9 cellular contexts compared by ENCODE assay signal in genomic region chr1:24123611-24124010, GRCh38. TPM values are rescaled to one million over a fixed set of nuclear protein-coding genes. Genes with fewer than 3 reads are reported as not detected.
"Had no signal": no experiment of that assay in that cellular context is flagged by ENCODE, and none has a peak within 500 bp of the region (broad histone marks: within the 10 kb centered on the region; RNA-seq: fewer than 3 reads in every experiment).

No MANE protein-coding gene starts in this region.

- ATAC-seq: HCT116, HepG2 had no signal

- H3K9me3 Mint-ChIP-seq: IgD-negative memory B cell had no signal

- DNase-seq: GM23248, GOT3, H7 had no signal

- H3K4me3 ChIP-seq: GM23248, HAP-1 had no signal

- H3K27ac ChIP-seq: GM23248, HL-60 had no signal

- H3K36me3 ChIP-seq: HAP-1 had no signal

- H3K27ac Mint-ChIP-seq: IgD-negative memory B cell had no signal

- H3K9me3 ChIP-seq: HAP-1 had no signal

- H3K4me1 ChIP-seq: HAP-1 had no signal

- H3K4me3 Mint-ChIP-seq: IgD-negative memory B cell had no signal

- H3K36me3 Mint-ChIP-seq: IgD-negative memory B cell had no signal

RNA-seq across cellular contexts. Expression of gene MYOM3, which starts 11.7 kb away (rescaled TPM):
- total RNA-seq: H4 had no signal

RNA-seq across cellular contexts. Expression of gene IL22RA1, which starts 19.3 kb away (rescaled TPM):
- total RNA-seq: GM23248 had no signal
